Comparison of ENCODE assay signal across 1 cellular context in the genomic region with DNA sequence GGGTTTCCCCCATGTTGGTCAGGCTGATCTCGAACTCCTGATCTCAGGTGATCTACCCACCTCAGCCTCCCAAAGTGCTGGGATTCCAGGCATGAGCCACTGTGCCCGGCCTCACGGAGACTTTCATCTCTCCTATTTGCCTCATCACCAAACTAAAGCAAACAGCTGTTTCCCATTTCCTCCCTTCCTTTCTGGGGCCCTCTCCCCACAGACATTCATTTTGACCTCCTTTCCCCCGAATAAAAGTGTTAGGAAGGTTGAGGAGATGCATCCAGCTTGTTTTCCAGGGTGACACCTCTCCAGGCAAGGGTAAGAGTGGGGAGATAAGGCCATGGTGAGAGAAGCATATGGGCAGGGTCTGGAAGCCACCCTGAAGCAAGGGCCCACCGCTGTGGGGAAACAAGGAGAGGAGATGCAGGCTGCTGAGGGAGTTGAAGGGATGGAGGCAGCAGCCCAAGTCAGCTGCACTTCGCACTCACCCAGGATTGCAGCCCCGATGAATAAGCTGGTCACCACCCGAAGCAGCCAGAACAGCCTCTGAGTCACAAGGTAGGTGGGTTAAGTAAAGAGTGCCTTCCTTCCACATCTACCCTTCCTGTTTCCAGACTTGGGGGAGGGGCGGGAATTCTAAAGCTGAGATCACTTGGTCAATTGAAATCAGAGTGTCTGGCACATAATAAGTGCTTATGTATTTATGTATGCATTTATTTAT.
TF ChIP-seq lines count a peak whose summit lies in the region.

No MANE protein-coding gene starts in this region.

TF ChIP-seq in K562, 482 proteins besides CTCF, POLR2A, EP300 and RAD21:
- TF ChIP-seq JUN (IDR thresholded peaks at IDR 0.05; ENCODE audit: borderline replicate concordance, low read depth, low read length) (0 out of 2 replicates have a peak, but pooled peaks have one; percentile 10), JUN (CRISPR knock-in tag; IDR thresholded peaks at IDR 0.05; ENCODE audit: borderline replicate concordance) (no peak), DACH1 (IDR thresholded peaks at IDR 0.05; ENCODE audit: partially characterized antibody) (peak; percentile 28), FOSL1 (tag; conservative IDR thresholded peaks at IDR 0.05) (peak; percentile 47; the same call in 1 of the 2 replicates), ZNF121 (CRISPR knock-in tag; conservative IDR thresholded peaks at IDR 0.05) (peak; percentile 64), BACH1 (tag; IDR thresholded peaks at IDR 0.05) (no peak)
TF ChIP-seq in K562: peak in this region for 4.
